In genomic region chr9:124045076-124045829, GRCh38 we compare ENCODE assay signal across 8 cellular contexts. TPM values are rescaled to one million over a fixed set of nuclear protein-coding genes. Genes with fewer than 3 reads are reported as not detected.
A peak's percentile ranks its signal among the peaks of the same experiment; 100 is the strongest.
DNase-seq lines count a peak whose midpoint lies in the region; ATAC-seq and TF ChIP-seq lines count a peak whose summit lies in the region.

No MANE protein-coding gene starts in this region.

- 7 to 9% methylated on average over 40 to 49 of the region's 49 CpGs for WGBS in GM23248 (ENCODE audit: low coverage in 1 of 2, low lambda C conversion rate in 2 of 2, missing lambda C conversion rate in 2 of 2), 2 experiments
- WGBS in SK-N-SH (ENCODE audit: low lambda C conversion rate): 59% methylated on average over 18 of the region's 49 CpGs

- H3K27ac ChIP-seq in GM23248: no peak overlapping the region
- no peak overlapping the region for H3K27ac ChIP-seq in SK-N-SH (ENCODE audit: low read depth in 2 of 2, low read length in 1 of 2)
- no peak overlapping the region for H3K27ac ChIP-seq in foreskin keratinocyte

- peak; percentile 39 for ATAC-seq in foreskin keratinocyte
- no peak for ATAC-seq in natural killer cell

- TF ChIP-seq RAD21 in SK-N-SH (IDR thresholded peaks at IDR 0.05; ENCODE audit: low read length): no peak

- H3K9me2 ChIP-seq in GM23248 (ENCODE audit: insufficient read depth) (no peaks in the 10 kb centered on the region), SK-N-SH (no peaks in the 10 kb centered on the region)

- H3F3A ChIP-seq in GM23248 (ENCODE audit: insufficient read depth) (peaks cover 4% of the 10 kb centered on the region; the same call in 1 of the 2 replicates), SK-N-SH (replicated peaks; ENCODE audit: insufficient read depth) (no peaks in the 10 kb centered on the region)

- H3K4me3 ChIP-seq in GM23248: peak overlapping the region; percentile 63
- H3K4me3 ChIP-seq in SK-N-SH (ENCODE audit: low read depth in 2 of 2, low read length in 1 of 2): peak overlapping the region in 1 of 2 experiments; percentile 39; a peak in 2 of 4 replicates

- intact Hi-C loops in natural killer cell (cut with micrococcal nuclease): no loop called here

- DNase-seq in GM23248: peak; percentile 84
- DNase-seq in SK-N-SH: peak; percentile 83
- DNase-seq in foreskin keratinocyte: no peak
- peak; percentile 60 for DNase-seq in retina
- DNase-seq in ACHN: no peak
- DNase-seq in natural killer cell: no peak
- no peak for DNase-seq in OCI-M2 (lab: John Stamatoyannopoulos, UW; ENCODE audit: unreplicated experiment)
- no peak for DNase-seq in cerebellum (ENCODE audit: low spot score)

- CTCF ChIA-PET in SK-N-SH (lab: Yijun Ruan, JAX): no interaction called here

- H3K36me3 Mint-ChIP-seq in natural killer cell: no peaks in the 10 kb centered on the region

- H3K4me1 Mint-ChIP-seq in natural killer cell: peaks cover 0 to 7% of the 10 kb centered on the region in 2 donors

- peak overlapping the region; percentile 79 for H3K4me2 ChIP-seq in GM23248 (ENCODE audit: unreplicated experiment)
- H3K4me2 ChIP-seq in SK-N-SH: peak overlapping the region; percentile 70

- peak overlapping the region; percentile 46 for H2AFZ ChIP-seq in GM23248
- no peak overlapping the region for H2AFZ ChIP-seq in SK-N-SH (ENCODE audit: low read depth)

- no peaks in the 10 kb centered on the region for H3K9me3 Mint-ChIP-seq in natural killer cell

- H3K9ac ChIP-seq in GM23248: peak overlapping the region; percentile 64
- no peak overlapping the region for H3K9ac ChIP-seq in SK-N-SH

- H3K4me3 Mint-ChIP-seq in natural killer cell: no peak overlapping the region

- H3K27me3 ChIP-seq in GM23248 (replicated peaks; ENCODE audit: insufficient read depth) (peaks cover 37% of the 10 kb centered on the region), SK-N-SH (ENCODE audit: insufficient read depth) (peaks cover 18% of the 10 kb centered on the region; the same call in 1 of the 2 replicates), foreskin keratinocyte (peaks cover 59% of the 10 kb centered on the region)

- H3K36me3 ChIP-seq in GM23248 (ENCODE audit: low read depth) (no peaks in the 10 kb centered on the region), SK-N-SH (replicated peaks in 1 of 2; ENCODE audit: control insufficient read depth in 1 of 2, insufficient read depth in 2 of 2, low read length in 1 of 2) (no peaks in the 10 kb centered on the region)

- no peaks in the 10 kb centered on the region for H3K9me3 ChIP-seq in GM23248 (ENCODE audit: low read depth)
- H3K9me3 ChIP-seq in SK-N-SH: no peaks in the 10 kb centered on the region

- H4K20me1 ChIP-seq in GM23248 (ENCODE audit: insufficient read depth) (no peaks in the 10 kb centered on the region), SK-N-SH (ENCODE audit: insufficient read depth) (no peaks in the 10 kb centered on the region)

- H3K4me1 ChIP-seq in GM23248 (ENCODE audit: insufficient read depth): peaks cover 10% of the 10 kb centered on the region; the same call in 1 of the 2 replicates
- peaks cover 0 to 10% of the 10 kb centered on the region in 2 experiments; a peak in 1 of 4 replicates for H3K4me1 ChIP-seq in SK-N-SH (ENCODE audit: control insufficient read depth in 1 of 2, insufficient read depth in 2 of 2, low read depth in 1 of 2, low read length in 1 of 2)
- H3K4me1 ChIP-seq in foreskin keratinocyte: no peaks in the 10 kb centered on the region

- H3K79me2 ChIP-seq in GM23248 (ENCODE audit: insufficient read depth): no peaks in the 10 kb centered on the region
- no peaks in the 10 kb centered on the region for H3K79me2 ChIP-seq in SK-N-SH (ENCODE audit: insufficient read depth)

- POLR2A ChIA-PET in SK-N-SH (lab: Yijun Ruan, JAX): no interaction called here

- in situ Hi-C loops in GM23248 (cut with MboI): loop anchor here (10.0 kb wide), 1 partner anchor 320 kb away; no protein-coding TSS in a partner anchor
- in situ Hi-C loops in ACHN (cut with HindIII; ENCODE audit: low pct_ligation_motif_present, low pct_unique_long_range_greater_than_20kb, low sequenced_read_pairs): no loop called here

- TF ChIP-seq CTCF in SK-N-SH (IDR thresholded peaks at IDR 0.05) (no peak), foreskin keratinocyte (conservative IDR thresholded peaks at IDR 0.05) (no peak), natural killer cell (IDR thresholded peaks at IDR 0.05) (no peak)

- H3K27me3 Mint-ChIP-seq in natural killer cell (ENCODE audit: low read depth in 2 of 2): peaks cover 39 to 49% of the 10 kb centered on the region in 2 donors

- no peak overlapping the region for H3K27ac Mint-ChIP-seq in natural killer cell

- TF ChIP-seq EP300 in SK-N-SH (IDR thresholded peaks at IDR 0.05; ENCODE audit: borderline replicate concordance in 1 of 2, low read depth in 1 of 2, low read length in 1 of 2): no peak

TF ChIP-seq in SK-N-SH, 30 proteins besides CTCF, POLR2A, EP300 and RAD21 (continues in another document):
- TF ChIP-seq NFIC (IDR thresholded peaks at IDR 0.05; ENCODE audit: borderline replicate concordance) (peak; percentile 43; the same call in 1 of the 2 replicates), TEAD4 (IDR thresholded peaks at IDR 0.05; ENCODE audit: borderline replicate concordance, insufficient read depth) (no peak), TAF1 (IDR thresholded peaks at IDR 0.05; ENCODE audit: borderline replicate concordance, low read depth, low read length) (no peak), CHD2 (IDR thresholded peaks at IDR 0.05; ENCODE audit: low read length, partially characterized antibody) (no peak), FOSL2 (IDR thresholded peaks at IDR 0.05; ENCODE audit: borderline replicate concordance, low read depth) (no peak), REST (IDR thresholded peaks at IDR 0.05; ENCODE audit: low read depth, low read length) (no peak), YY1 (IDR thresholded peaks at IDR 0.05; ENCODE audit: low read depth) (no peak), FOXJ3 (CRISPR knock-in tag; IDR thresholded peaks at IDR 0.05) (no peak), RCOR1 (IDR thresholded peaks at IDR 0.05; ENCODE audit: low read length) (no peak), MEF2A (IDR thresholded peaks at IDR 0.05; ENCODE audit: borderline replicate concordance, low read depth) (no peak), NRF1 (IDR thresholded peaks at IDR 0.05; ENCODE audit: low read depth, low read length) (no peak), GATA2 (CRISPR knock-in tag; IDR thresholded peaks at IDR 0.05) (peak; percentile 77), POLR2AphosphoS5 (IDR thresholded peaks at IDR 0.05; ENCODE audit: low read depth, low read length) (no peak)
- TF ChIP-seq, protein P1, sequence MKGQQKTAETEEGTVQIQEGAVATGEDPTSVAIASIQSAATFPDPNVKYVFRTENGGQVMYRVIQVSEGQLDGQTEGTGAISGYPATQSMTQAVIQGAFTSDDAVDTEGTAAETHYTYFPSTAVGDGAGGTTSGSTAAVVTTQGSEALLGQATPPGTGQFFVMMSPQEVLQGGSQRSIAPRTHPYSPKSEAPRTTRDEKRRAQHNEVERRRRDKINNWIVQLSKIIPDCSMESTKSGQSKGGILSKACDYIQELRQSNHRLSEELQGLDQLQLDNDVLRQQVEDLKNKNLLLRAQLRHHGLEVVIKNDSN (IDR thresholded peaks at IDR 0.05; ENCODE audit: borderline replicate concordance, low read depth): no peak
- TF ChIP-seq, protein P2, sequence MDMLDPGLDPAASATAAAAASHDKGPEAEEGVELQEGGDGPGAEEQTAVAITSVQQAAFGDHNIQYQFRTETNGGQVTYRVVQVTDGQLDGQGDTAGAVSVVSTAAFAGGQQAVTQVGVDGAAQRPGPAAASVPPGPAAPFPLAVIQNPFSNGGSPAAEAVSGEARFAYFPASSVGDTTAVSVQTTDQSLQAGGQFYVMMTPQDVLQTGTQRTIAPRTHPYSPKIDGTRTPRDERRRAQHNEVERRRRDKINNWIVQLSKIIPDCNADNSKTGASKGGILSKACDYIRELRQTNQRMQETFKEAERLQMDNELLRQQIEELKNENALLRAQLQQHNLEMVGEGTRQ (IDR thresholded peaks at IDR 0.05; ENCODE audit: borderline replicate concordance, low read depth, low read length): no peak

RNA-seq across cellular contexts. Expression of gene LHX2, which starts 33.7 kb away (rescaled TPM):
- not detected in 2 replicates for total RNA-seq in GM23248 (2014; rRNA removed; shearing (Covaris generic))
- polyA plus RNA-seq in GM23248 (2016; fragmentation: Nextera tagmentation; extraction: Ambion mirVana) (not detected in 2 replicates), SK-N-SH (2012; rRNA removed) (not detected in 2 replicates), foreskin keratinocyte (not detected in 2 replicates)
- polyA plus RNA-seq in SK-N-SH (2012; cell fraction: cytosol; rRNA removed): 0.03 TPM in 1 of 2 replicates, not detected in the other
- not detected in 2 replicates for polyA plus RNA-seq in SK-N-SH (2012; cell fraction: nucleus; rRNA removed)
- total RNA-seq in foreskin keratinocyte (not detected in 2 replicates), natural killer cell (not detected), cerebellum (0.64 TPM)

Comparison
In these comparisons a context has a peak if more than half of its experiments do, and no peak if none do; other contexts are left out.
1. DNase-seq: peak in GM23248 (single experiment), SK-N-SH (single experiment) and retina (single experiment); none in foreskin keratinocyte (0 of 2), ACHN (single experiment), natural killer cell (single experiment), OCI-M2 (single experiment) and cerebellum (single experiment).